Comparison of ENCODE assay signal across 9 cellular contexts in the genomic region with DNA sequence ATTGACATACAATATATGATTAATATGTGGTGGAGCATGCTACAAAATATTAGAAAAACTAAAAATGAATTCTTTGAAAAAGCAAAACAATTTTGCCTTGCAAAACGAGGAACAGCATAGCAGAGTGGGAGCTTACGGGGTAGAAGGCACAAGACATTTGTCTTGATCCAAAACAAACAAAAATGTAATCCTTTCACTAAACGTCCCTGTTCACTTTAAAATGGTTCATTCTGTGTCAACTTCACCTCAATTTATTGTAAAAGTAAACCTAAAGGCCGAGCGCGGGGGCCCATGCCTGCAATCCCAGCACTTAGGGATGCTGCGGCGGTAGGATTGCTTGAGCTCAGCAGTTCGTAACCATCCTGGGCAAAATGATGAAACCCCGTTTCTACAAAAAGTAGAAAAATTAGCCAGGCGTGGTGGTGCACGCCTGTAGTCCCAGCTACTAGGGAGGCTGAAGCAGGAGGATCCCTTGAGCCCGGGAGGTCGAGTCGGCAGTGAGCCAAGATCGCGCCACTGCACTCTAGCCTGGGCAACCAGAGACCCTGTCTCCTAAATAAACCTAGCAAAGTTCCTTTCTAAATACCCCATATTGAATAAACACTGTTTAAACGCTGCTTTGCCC. TPM values are rescaled to one million over a fixed set of nuclear protein-coding genes. Genes with fewer than 3 reads are reported as not detected.
DNase-seq lines count a peak whose midpoint lies in the region; TF ChIP-seq lines count a peak whose summit lies in the region.
"Had no signal": no experiment of that assay in that cellular context is flagged by ENCODE, and none has a peak within 500 bp of the region (broad histone marks: within the 10 kb centered on the region; RNA-seq: fewer than 3 reads in every experiment).

No MANE protein-coding gene starts in this region.

- H3K4me3 ChIP-seq in HAP-1 (peak overlapping the region; percentile 54), SJCRH30 (peak overlapping the region; percentile 77; the same call in 1 of the 2 replicates), fibroblast of lung (replicated peaks in 1 of 4; ENCODE audit: control extremely low read depth in 1 of 4, insufficient read depth in 1 of 4, low read depth in 3 of 4, low read length in 4 of 4) (peak overlapping the region in 3 of 4 experiments; percentile 71 to 87 (median 76)), skeletal muscle cell (ENCODE audit: low read depth, low read length) (peak overlapping the region; percentile 67)

- H3K36me3 ChIP-seq in HAP-1 (replicated peaks) = peaks cover 7% of the 10 kb centered on the region; the same call in 1 of the 2 replicates
- H3K36me3 ChIP-seq in SJCRH30 = no peaks in the 10 kb centered on the region
- no peaks in the 10 kb centered on the region for H3K36me3 ChIP-seq in fibroblast of lung (ENCODE audit: control insufficient read depth, insufficient read depth, low read length)
- H3K36me3 ChIP-seq: ovary had no signal

- DNase-seq in HAP-1 (ENCODE audit: low spot score in 2 of 2) (no peak), SJCRH30 (no peak), fibroblast of lung (ENCODE audit: low read depth in 2 of 2) (no peak), skeletal muscle cell (ENCODE audit: low read depth) (no peak), NCI-H2029 (lab: John Stamatoyannopoulos, UW) (no peak), EL (no peak)
- DNase-seq in stimulated activated CD4-positive, alpha-beta T cell treated with anti-CD3 and anti-CD28 coated beads, Interleukin-4, amount 100 ng/mL, for 1 hour = no peak
- DNase-seq: NCI-H1436 treated with DMSO at 0.1 percent for 48 hours had no signal

- TF ChIP-seq CTCF in fibroblast of lung (conservative IDR thresholded peaks at IDR 0.05 in 1 of 2, IDR thresholded peaks at IDR 0.05 in 1 of 2; ENCODE audit: low read depth in 1 of 2, low read length in 2 of 2) = no peak

- H3K9me3 ChIP-seq in HAP-1 (no peaks in the 10 kb centered on the region), SJCRH30 (replicated peaks) (no peaks in the 10 kb centered on the region), fibroblast of lung (ENCODE audit: control insufficient read depth, insufficient read depth, low read depth, low read length) (no peaks in the 10 kb centered on the region)
- H3K9me3 ChIP-seq: ovary had no signal

- no peak overlapping the region for H3K9ac ChIP-seq in fibroblast of lung (ENCODE audit: insufficient read depth, low read length)

- H3K79me2 ChIP-seq in fibroblast of lung (ENCODE audit: control insufficient read depth, insufficient read depth, low read length) = peaks cover 23% of the 10 kb centered on the region

- H3K4me1 ChIP-seq in HAP-1 (peaks cover 15% of the 10 kb centered on the region), SJCRH30 (no peaks in the 10 kb centered on the region), fibroblast of lung (ENCODE audit: control insufficient read depth, extremely low read depth, insufficient read depth, low read length) (peaks cover 4% of the 10 kb centered on the region)

- H3K4me2 ChIP-seq in fibroblast of lung (ENCODE audit: extremely low read depth, insufficient read depth, low read length) = peak overlapping the region; percentile 65

- H3K27ac ChIP-seq in SJCRH30 = no peak overlapping the region
- H3K27ac ChIP-seq in fibroblast of lung (ENCODE audit: insufficient read depth, low read length) = no peak overlapping the region

- in situ Hi-C loops in HAP-1 (cut with MboI; ENCODE audit: low sequenced_read_pairs) = no loop called here

- H3K27me3 ChIP-seq in HAP-1 (ENCODE audit: low read depth) = no peaks in the 10 kb centered on the region
- no peaks in the 10 kb centered on the region for H3K27me3 ChIP-seq in SJCRH30
- H3K27me3 ChIP-seq in fibroblast of lung (ENCODE audit: control insufficient read depth, insufficient read depth, low read length) = no peaks in the 10 kb centered on the region
- H3K27me3 ChIP-seq: ovary had no signal

- no peak overlapping the region for H2AFZ ChIP-seq in fibroblast of lung (ENCODE audit: low read length)

- H4K20me1 ChIP-seq in fibroblast of lung (ENCODE audit: control insufficient read depth, extremely low read depth, insufficient read depth, low read length) = no peaks in the 10 kb centered on the region

RNA-seq across cellular contexts. Expression of a gene that starts 2.0 kb away (rescaled TPM):
- total RNA-seq in SJCRH30 (2014; rRNA removed; shearing (Covaris generic)) = 6.2 and 6.7 TPM in 2 replicates
- 2.5 and 3.3 TPM in 2 replicates for total RNA-seq in fibroblast of lung
- polyA plus RNA-seq in fibroblast of lung = 2.9 and 3.7 TPM in 2 replicates
- 2.3 and 2.5 TPM in 2 replicates for polyA plus RNA-seq in fibroblast of lung (2012)
- polyA minus RNA-seq in fibroblast of lung (ENCODE audit: low replicate concordance) = 41.0 and 61.6 TPM in 2 replicates
